Comparison of ENCODE assay signal across 8 cellular contexts in the genomic region with DNA sequence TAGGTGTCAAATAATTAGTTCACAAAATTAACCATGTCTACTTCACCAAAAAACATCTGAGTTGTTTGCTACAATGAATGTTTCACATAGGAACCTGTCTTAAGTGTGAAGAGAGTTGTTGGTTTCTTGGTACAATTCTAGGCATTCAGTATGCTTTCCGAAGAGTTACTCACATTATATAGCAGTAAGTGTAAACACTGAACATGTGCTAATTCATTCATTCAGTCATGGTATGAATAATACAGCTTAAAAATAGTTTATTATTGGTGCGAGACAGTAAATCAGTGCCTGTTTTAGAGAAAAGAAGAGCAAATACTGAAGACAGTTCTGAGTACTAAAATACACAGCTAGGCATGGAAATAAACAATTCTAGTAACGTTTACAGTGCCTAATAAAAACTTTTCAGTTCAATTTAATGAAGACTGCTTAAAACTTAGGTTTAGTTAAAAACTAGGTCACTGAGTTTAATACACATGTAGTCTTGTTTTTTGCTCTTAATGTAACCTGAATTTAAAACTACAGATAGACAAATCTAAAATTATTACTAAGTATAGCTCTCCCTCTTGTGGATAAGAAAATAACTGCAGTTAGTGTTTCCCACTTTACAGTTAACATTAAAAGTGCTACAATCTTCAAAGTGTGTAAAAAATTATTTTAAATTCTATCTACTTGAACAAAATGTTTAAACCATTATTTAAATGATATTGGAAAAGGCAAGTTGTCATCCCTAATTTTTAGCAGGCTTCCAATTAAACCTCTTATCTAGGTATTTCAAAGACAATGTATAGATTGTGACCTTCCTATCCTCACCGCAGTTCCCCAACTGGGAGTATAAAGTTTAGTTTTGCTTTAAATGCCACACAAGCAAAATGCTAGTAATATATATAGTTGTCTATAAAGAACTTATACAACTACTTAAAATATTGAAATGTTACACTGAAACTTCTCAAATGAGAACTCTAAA. TPM values are rescaled to one million over a fixed set of nuclear protein-coding genes. Genes with fewer than 3 reads are reported as not detected.
DNase-seq lines count a peak whose midpoint lies in the region; ATAC-seq, FAIRE-seq and TF ChIP-seq lines count a peak whose summit lies in the region.

No MANE protein-coding gene starts in this region.

- H3K36me3 ChIP-seq in mucosa of descending colon (ENCODE audit: low read depth) = no peaks in the 10 kb centered on the region

- no peak for TF ChIP-seq POLR2A in NB4 (IDR thresholded peaks at IDR 0.05; ENCODE audit: extremely low read depth, insufficient read length)

- in situ Hi-C loops in ACHN (cut with HindIII; ENCODE audit: low pct_ligation_motif_present, low pct_unique_long_range_greater_than_20kb, low sequenced_read_pairs) = no loop called here
- in situ Hi-C loops in GM13977 (cut with MboI; ENCODE audit: low pct_unique_long_range_greater_than_20kb, low sequenced_read_pairs, unreplicated experiment) = no loop called here

- intact Hi-C loops in mucosa of descending colon (cut with DNase I, micrococcal nuclease) = loop anchor here in 1 of 2 donors (5.0 kb wide), 1 partner anchor 616 kb away; no protein-coding TSS in a partner anchor

- DNase-seq in ACHN (peak; percentile 50), GM13977 (ENCODE audit: low spot score) (no peak), NB4 (ENCODE audit: low read depth) (peak; percentile 25), cardiac fibroblast (ENCODE audit: low read depth in 2 of 2) (peak; percentile 49 to 58), mucosa of descending colon (no peak), urothelium cell line (ENCODE audit: low spot score) (no peak), epidermal melanocyte (ENCODE audit: insufficient read length, low spot score) (no peak)

- no peak for FAIRE-seq in urothelium cell line (lab: Jason Lieb, UNC)

- H3K9me3 ChIP-seq in mucosa of descending colon = no peaks in the 10 kb centered on the region

- TF ChIP-seq CTCF in GM13977 (IDR thresholded peaks at IDR 0.05; ENCODE audit: extremely low read depth, insufficient read depth, missing control alignments) = peak; percentile 47
- peak; percentile 19 for TF ChIP-seq CTCF in NB4 (IDR thresholded peaks at IDR 0.05; ENCODE audit: low read depth, low read length)
- peak; percentile 43 for TF ChIP-seq CTCF in cardiac fibroblast (IDR thresholded peaks at IDR 0.05; ENCODE audit: low read depth, low read length)
- TF ChIP-seq CTCF in mucosa of descending colon (IDR thresholded peaks at IDR 0.05) = peak; percentile 66

- no peak overlapping the region for H3K4me3 ChIP-seq in NB4 (ENCODE audit: low read depth, low read length)
- H3K4me3 ChIP-seq in cardiac fibroblast (replicated peaks in 1 of 2; ENCODE audit: low read depth in 2 of 2, low read length in 2 of 2) = no peak overlapping the region
- H3K4me3 ChIP-seq in mucosa of descending colon = no peak overlapping the region

- ATAC-seq in mucosa of descending colon = peak; percentile 55
- ATAC-seq in GM19324 (IDR thresholded peaks at IDR 0.05; ENCODE audit: low FRiP score, unreplicated experiment) = no peak

- H3K4me1 ChIP-seq in mucosa of descending colon (ENCODE audit: low read depth) = no peaks in the 10 kb centered on the region

RNA-seq across cellular contexts. Expression of gene ZCWPW2, which starts 20.1 kb away (rescaled TPM):
- 1 to 10 TPM in 1 of 3 donors, under 1 TPM in 2; 0.55 to 1.7 (median 0.90) TPM for total RNA-seq in mucosa of descending colon

RNA-seq across cellular contexts. Expression of gene AZI2, which starts 20.2 kb away (rescaled TPM):
- total RNA-seq in mucosa of descending colon = 10 to 100 TPM; 50.4 to 61.6 (median 55.3) TPM

Comparison
In these comparisons a context has a peak if more than half of its experiments do, and no peak if none do; other contexts are left out.
1. DNase-seq: peak in ACHN (single experiment), NB4 (single experiment) and cardiac fibroblast (2 of 2); none in GM13977 (single experiment), mucosa of descending colon (0 of 3), urothelium cell line (single experiment) and epidermal melanocyte (single experiment).
2. Peak in every context shown above with its lines, with median percentiles within 50 percentile points of each other: CTCF ChIP-seq.